ENCODE assay signal across 15 cellular contexts in the genomic region with DNA sequence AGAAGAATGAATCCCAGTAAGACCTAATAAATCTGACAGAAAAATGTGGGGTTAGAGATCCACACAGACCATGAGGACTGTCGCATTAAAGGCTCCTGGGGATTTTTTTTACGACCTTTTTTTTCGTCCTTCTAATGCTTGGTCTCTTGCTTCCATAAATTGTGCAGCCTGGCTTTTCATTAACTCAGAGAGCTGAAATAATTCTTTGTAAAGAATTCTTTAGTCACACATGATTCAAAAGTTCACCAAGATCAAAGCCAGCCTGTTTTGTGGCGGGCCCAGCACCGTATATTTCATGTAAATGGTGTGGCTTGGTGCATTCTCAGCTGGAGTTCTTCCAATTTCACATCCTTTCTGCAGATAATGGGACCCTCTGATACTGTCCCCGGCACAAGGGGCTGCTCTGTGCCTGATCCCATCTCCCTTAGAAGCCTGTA.
DNase-seq lines count a peak whose midpoint lies in the region; TF ChIP-seq lines count a peak whose summit lies in the region.
"Had no signal": no experiment of that assay in that cellular context is flagged by ENCODE, and none has a peak within 500 bp of the region (broad histone marks: within the 10 kb centered on the region; RNA-seq: fewer than 3 reads in every experiment).

No MANE protein-coding gene starts in this region.

- H3K27me3 Mint-ChIP-seq in brain, result no peaks in the 10 kb centered on the region

- no peak for TF ChIP-seq POLR2A in erythroblast (IDR thresholded peaks at IDR 0.05; ENCODE audit: low read length)

- in situ Hi-C loops in ACHN (cut with HindIII; ENCODE audit: low pct_ligation_motif_present, low pct_unique_long_range_greater_than_20kb, low sequenced_read_pairs), result no loop called here

- H3K4me1 Mint-ChIP-seq in brain, result peaks cover 29% of the 10 kb centered on the region

- peaks cover 16 to 31% (median 18%) of the 10 kb centered on the region in 5 experiments for H3K9me3 Mint-ChIP-seq in brain

- H3K27ac Mint-ChIP-seq in brain, result peak overlapping the region in 3 of 5 experiments; percentile 55 to 89 (median 61)

- H3K36me3 Mint-ChIP-seq in brain, result peaks cover 14% of the 10 kb centered on the region

- DNase-seq in EH (ENCODE audit: low read depth) (peak; percentile 15), left kidney (ENCODE audit: low read depth, low spot score) (peak; percentile 77), renal cortical epithelial cell (ENCODE audit: low read depth) (peak; percentile 83), NCI-H1092 treated with DMSO at 0.1 percent for 48 hours (lab: John Stamatoyannopoulos, UW) (no peak), NCI-H2081 treated with DMSO at 0.1 percent for 48 hours (lab: John Stamatoyannopoulos, UW) (no peak), erythroblast (lab: John Stamatoyannopoulos, UW) (no peak), ACHN (no peak)
- DNase-seq: COR-L47, MV-4-11, NCI-H1436, NCI-H2107, NCI-H226, NCI-H524 treated with DMSO at 0.1 percent for 48 hours, SHP77 treated with DMSO at 0.1 percent for 48 hours had no signal

- H3K4me3 Mint-ChIP-seq in brain, result peak overlapping the region in 1 of 5 experiments; percentile 0

- no peak for TF ChIP-seq CTCF in brain (conservative IDR thresholded peaks at IDR 0.05)

Comparison
In these comparisons a context has a peak if more than half of its experiments do, and no peak if none do; other contexts are left out.
1. DNase-seq: peak in EH (single experiment), left kidney (single experiment) and renal cortical epithelial cell (single experiment); none in NCI-H1092 treated with DMSO at 0.1 percent for 48 hours (single experiment), NCI-H2081 treated with DMSO at 0.1 percent for 48 hours (single experiment), erythroblast (0 of 2) and ACHN (single experiment).